In the genomic region with DNA sequence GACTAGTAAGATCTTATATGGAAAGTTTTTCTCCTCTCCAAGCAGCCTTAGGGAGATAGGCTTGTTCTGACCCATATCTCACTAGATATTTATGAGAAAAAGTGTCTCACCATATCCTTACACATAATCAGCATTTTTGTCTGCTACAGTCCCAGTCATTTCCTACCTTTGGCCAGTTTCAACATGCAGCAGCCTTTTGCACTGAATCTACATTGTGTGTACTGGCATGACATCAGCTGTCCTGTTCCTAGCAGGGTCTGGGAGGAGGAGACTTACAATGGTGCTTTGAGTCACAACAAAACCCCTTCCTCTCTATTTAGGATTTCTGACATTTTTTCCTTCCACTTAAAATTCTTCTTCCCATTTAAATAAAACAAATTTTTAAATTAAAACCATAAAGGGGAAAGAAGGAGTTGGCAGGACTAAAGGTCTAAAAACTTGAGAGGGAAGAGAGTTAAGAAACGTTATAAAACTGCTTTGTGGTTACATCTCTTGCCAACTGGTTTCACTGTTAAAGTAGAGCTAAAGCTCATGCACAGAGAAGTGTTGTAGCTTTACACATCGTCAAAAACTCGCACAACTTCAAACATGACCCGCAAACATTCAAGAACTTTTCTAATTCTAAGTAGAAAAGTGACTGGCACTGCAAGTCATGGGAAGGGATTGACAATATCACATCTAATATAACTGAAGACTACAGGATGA, we compare ENCODE assay signal across 8 cellular contexts. TPM values are rescaled to one million over a fixed set of nuclear protein-coding genes. Genes with fewer than 3 reads are reported as not detected.
DNase-seq lines count a peak whose midpoint lies in the region; ATAC-seq and TF ChIP-seq lines count a peak whose summit lies in the region.

No MANE protein-coding gene starts in this region.

- TF ChIP-seq POLR2A in sigmoid colon (IDR thresholded peaks at IDR 0.05): no peak

- no peaks in the 10 kb centered on the region for H3K9me3 Mint-ChIP-seq in activated CD4-positive, alpha-beta T cell treated with anti-CD3 and anti-CD28 coated beads for 36 hours (ENCODE audit: low read depth)
- no peaks in the 10 kb centered on the region for H3K9me3 Mint-ChIP-seq in T-helper 2 cell treated with Interferon-gamma antibody and Interleukin-4, amounts not matched to agents 5 μg/mL and 100 μg/mL, for 36 hours

- H3K9me3 ChIP-seq in sigmoid colon: no peaks in the 10 kb centered on the region

- 16 to 44% methylated on average over 4 of the region's 4 CpGs for WGBS in sigmoid colon, 2 donors

- TF ChIP-seq EP300 in sigmoid colon (IDR thresholded peaks at IDR 0.05): no peak

- peaks cover 0 to 44% (median 26%) of the 10 kb centered on the region in 4 donors for H3K4me1 ChIP-seq in sigmoid colon

- intact Hi-C loops in activated CD4-positive, alpha-beta T cell treated with anti-CD3 and anti-CD28 coated beads for 36 hours (cut with DNase I, micrococcal nuclease): loop anchor here (1.0 to 10.0 kb wide), 9 partner anchors 27 to 804 kb away; a partner anchor contains a TSS
- intact Hi-C loops in sigmoid colon (cut with DNase I): loop anchor here (5.0 kb wide), 1 partner anchor 182 kb away; a partner anchor contains a TSS

- no peaks in the 10 kb centered on the region for H3K27me3 Mint-ChIP-seq in activated CD4-positive, alpha-beta T cell treated with anti-CD3 and anti-CD28 coated beads for 36 hours
- no peaks in the 10 kb centered on the region for H3K27me3 Mint-ChIP-seq in T-helper 2 cell treated with Interferon-gamma antibody and Interleukin-4, amounts not matched to agents 5 μg/mL and 100 μg/mL, for 36 hours (ENCODE audit: low read depth)

- peak; percentile 89 for ATAC-seq in activated CD4-positive, alpha-beta T cell treated with anti-CD3 and anti-CD28 coated beads for 36 hours
- ATAC-seq in HG03196 (IDR thresholded peaks at IDR 0.05; ENCODE audit: unreplicated experiment) (peak; percentile 37), GM21360 (IDR thresholded peaks at IDR 0.05; ENCODE audit: unreplicated experiment) (no peak)

- peaks cover 46% of the 10 kb centered on the region for H3K4me1 Mint-ChIP-seq in activated CD4-positive, alpha-beta T cell treated with anti-CD3 and anti-CD28 coated beads for 36 hours
- peaks cover 36% of the 10 kb centered on the region for H3K4me1 Mint-ChIP-seq in T-helper 2 cell treated with Interferon-gamma antibody and Interleukin-4, amounts not matched to agents 5 μg/mL and 100 μg/mL, for 36 hours (ENCODE audit: low read depth)

- H3K4me3 ChIP-seq in fibroblast of mammary gland (ENCODE audit: control insufficient read depth, low read depth, low read length) (peak overlapping the region; percentile 100), sigmoid colon (peak overlapping the region; percentile 41 to 58 (median 52))

- TF ChIP-seq CTCF in fibroblast of mammary gland (conservative IDR thresholded peaks at IDR 0.05; ENCODE audit: control insufficient read depth, insufficient read depth, low read depth, low read length) (no peak), sigmoid colon (IDR thresholded peaks at IDR 0.05) (no peak)

- no peak overlapping the region for H3K27ac Mint-ChIP-seq in activated CD4-positive, alpha-beta T cell treated with anti-CD3 and anti-CD28 coated beads for 36 hours
- H3K27ac Mint-ChIP-seq in T-helper 2 cell treated with Interferon-gamma antibody and Interleukin-4, amounts not matched to agents 5 μg/mL and 100 μg/mL, for 36 hours: no peak overlapping the region

- peak overlapping the region; percentile 81 to 89 (median 84) for H3K27ac ChIP-seq in sigmoid colon

- CTCF ChIA-PET in activated CD4-positive, alpha-beta T cell treated with anti-CD3 and anti-CD28 coated beads for 36 hours (lab: Charles Lee): interaction anchor here (0.6 to 2.8 kb wide), 14 partner anchors 7 to 587 kb away, joined by 3 to 14 read pairs (median 3); no protein-coding TSS in a partner anchor

- H3K4me3 Mint-ChIP-seq in activated CD4-positive, alpha-beta T cell treated with anti-CD3 and anti-CD28 coated beads for 36 hours: no peak overlapping the region
- no peak overlapping the region for H3K4me3 Mint-ChIP-seq in T-helper 2 cell treated with Interferon-gamma antibody and Interleukin-4, amounts not matched to agents 5 μg/mL and 100 μg/mL, for 36 hours

- peak; percentile 72 for DNase-seq in activated CD4-positive, alpha-beta T cell treated with anti-CD3 and anti-CD28 coated beads for 36 hours
- DNase-seq in activated CD4-positive, alpha-beta T cell treated with anti-CD3 and anti-CD28 coated beads, Interleukin-2, amount 50 U/mL, for 1 hour: no peak
- peak; percentile 69 for DNase-seq in T-helper 2 cell treated with Interferon-gamma antibody and Interleukin-4, amounts not matched to agents 5 μg/mL and 100 μg/mL, for 36 hours (ENCODE audit: low spot score)
- DNase-seq in fibroblast of mammary gland (ENCODE audit: low read depth) (peak; percentile 82), sigmoid colon (no peak), cerebellum (ENCODE audit: low spot score) (no peak)

- no peaks in the 10 kb centered on the region for H3K36me3 ChIP-seq in sigmoid colon

- H3K36me3 Mint-ChIP-seq in activated CD4-positive, alpha-beta T cell treated with anti-CD3 and anti-CD28 coated beads for 36 hours (ENCODE audit: low read depth): peaks cover 27% of the 10 kb centered on the region
- peaks cover 26% of the 10 kb centered on the region for H3K36me3 Mint-ChIP-seq in T-helper 2 cell treated with Interferon-gamma antibody and Interleukin-4, amounts not matched to agents 5 μg/mL and 100 μg/mL, for 36 hours (ENCODE audit: low read depth)

- no peaks in the 10 kb centered on the region for H3K27me3 ChIP-seq in sigmoid colon

- POLR2A ChIA-PET in activated CD4-positive, alpha-beta T cell treated with anti-CD3 and anti-CD28 coated beads for 36 hours (lab: Charles Lee): interaction anchor here (0.7 to 2.3 kb wide), 6 partner anchors 9 to 1037 kb away, joined by 3 to 20 read pairs (median 4); no protein-coding TSS in a partner anchor

RNA-seq across cellular contexts. Expression of a gene that starts 53.3 kb away (rescaled TPM):
- total RNA-seq in activated CD4-positive, alpha-beta T cell treated with anti-CD3 and anti-CD28 coated beads for 36 hours: 10 to 100 TPM; 49.4 to 64.4 TPM
- 10 to 100 TPM; 21.7 to 29.1 (median 23.3) TPM for total RNA-seq in sigmoid colon
- polyA plus RNA-seq in sigmoid colon: 10 to 100 TPM in 1 of 3 donors, 1 to 10 TPM in 2; 4.8 to 25.9 (median 5.3) TPM
- total RNA-seq in cerebellum: 93.8 TPM

Comparison
In these comparisons a context has a peak if more than half of its experiments do, and no peak if none do; other contexts are left out.
1. DNase-seq: peak in activated CD4-positive, alpha-beta T cell treated with anti-CD3 and anti-CD28 coated beads for 36 hours (single experiment), T-helper 2 cell treated with Interferon-gamma antibody and Interleukin-4, amounts not matched to agents 5 μg/mL and 100 μg/mL, for 36 hours (single experiment) and fibroblast of mammary gland (single experiment); none in activated CD4-positive, alpha-beta T cell treated with anti-CD3 and anti-CD28 coated beads, Interleukin-2, amount 50 U/mL, for 1 hour (single experiment), sigmoid colon (single experiment) and cerebellum (single experiment).